In the genomic region with DNA sequence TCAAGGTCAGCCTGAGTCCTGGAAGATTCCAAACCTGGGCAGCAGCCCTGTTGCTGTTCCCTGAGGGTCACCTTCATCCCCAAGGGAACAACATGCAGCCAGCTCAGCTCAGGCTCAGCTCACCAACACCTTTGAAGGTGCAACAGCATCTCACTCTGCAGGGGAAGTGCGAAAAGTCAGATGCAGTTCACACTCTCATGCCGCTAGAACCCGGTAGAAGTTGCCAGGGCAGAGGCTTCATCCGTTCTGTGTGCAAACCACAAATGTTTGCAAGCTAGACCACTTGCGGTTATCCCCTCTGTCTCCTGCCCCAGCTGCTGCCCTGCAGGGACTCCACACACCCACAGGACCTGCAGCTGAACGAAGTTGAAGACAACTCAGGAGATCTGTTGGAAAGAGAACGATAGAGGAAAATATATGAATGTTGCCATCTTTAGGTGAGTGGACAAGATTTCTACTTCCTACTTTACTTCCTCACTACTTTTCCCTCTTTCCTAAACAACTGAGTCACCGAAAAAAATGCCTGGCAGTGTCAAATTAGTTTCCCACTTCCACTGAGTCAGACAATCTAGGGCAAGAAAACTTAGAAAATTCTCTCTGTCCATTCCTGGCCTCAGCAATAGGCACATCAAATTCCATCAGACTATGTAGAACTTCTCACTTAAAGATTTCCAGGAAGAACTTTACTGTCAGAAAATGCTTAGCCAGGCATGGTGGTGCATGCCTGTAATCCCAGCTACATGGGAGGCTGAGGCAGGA, we compare ENCODE assay signal across 13 cellular contexts. TPM values are rescaled to one million over a fixed set of nuclear protein-coding genes. Genes with fewer than 3 reads are reported as not detected.
DNase-seq lines count a peak whose midpoint lies in the region; ATAC-seq and TF ChIP-seq lines count a peak whose summit lies in the region.
"Had no signal": no experiment of that assay in that cellular context is flagged by ENCODE, and none has a peak within 500 bp of the region (broad histone marks: within the 10 kb centered on the region; RNA-seq: fewer than 3 reads in every experiment).

No MANE protein-coding gene starts in this region.

- H3K27me3 ChIP-seq in mononuclear cell (ENCODE audit: insufficient read depth, low read length) = no peaks in the 10 kb centered on the region
- H3K27me3 ChIP-seq in gastroesophageal sphincter = peaks cover 9% of the 10 kb centered on the region

- H3K4me3 ChIP-seq in mononuclear cell (ENCODE audit: low read length) = peak overlapping the region; percentile 24
- H3K4me3 ChIP-seq in gastroesophageal sphincter = no peak overlapping the region
- H3K4me3 ChIP-seq: GM23338, neural progenitor cell, SK-N-MC had no signal

- no peaks in the 10 kb centered on the region for H3K36me3 ChIP-seq in gastroesophageal sphincter
- H3K36me3 ChIP-seq: neural progenitor cell had no signal

- H3K27ac ChIP-seq in gastroesophageal sphincter = no peak overlapping the region
- H3K27ac ChIP-seq: neural progenitor cell, SK-N-MC had no signal

- TF ChIP-seq EP300 in gastroesophageal sphincter (IDR thresholded peaks at IDR 0.05) = no peak

- ATAC-seq in gastroesophageal sphincter (no peak), esophagus mucosa (no peak)
- ATAC-seq: GM23338 had no signal

- TF ChIP-seq POLR2A in gastroesophageal sphincter (IDR thresholded peaks at IDR 0.05) = no peak

- DNase-seq in EL = peak; percentile 25
- peak; percentile 47 for DNase-seq in HCEC 1CT
- DNase-seq in SKM-1 treated with dmso at 0.1 percent for 144 hours (lab: John Stamatoyannopoulos, UW; ENCODE audit: unreplicated experiment) = peak; percentile 76
- no peak for DNase-seq in DMS79 (lab: John Stamatoyannopoulos, UW)
- no peak for DNase-seq in kidney tubule cell (ENCODE audit: low spot score)
- DNase-seq: Kasumi-1 had no signal

- TF ChIP-seq CTCF in gastroesophageal sphincter (IDR thresholded peaks at IDR 0.05) = no peak

- H3K9me3 ChIP-seq in mononuclear cell (ENCODE audit: low read depth, low read length) (no peaks in the 10 kb centered on the region), gastroesophageal sphincter (no peaks in the 10 kb centered on the region)

- 78 to 79% methylated on average over 4 to 5 of the region's 8 CpGs for WGBS in gastroesophageal sphincter (ENCODE audit: low coverage in 1 of 2), 2 donors

- peaks cover 36% of the 10 kb centered on the region for H3K4me1 ChIP-seq in mononuclear cell (ENCODE audit: insufficient read depth, low read length)
- no peaks in the 10 kb centered on the region for H3K4me1 ChIP-seq in gastroesophageal sphincter
- H3K4me1 ChIP-seq: neural progenitor cell had no signal

RNA-seq across cellular contexts. Expression of gene FCRL6, which starts 1.8 kb away (rescaled TPM):
- total RNA-seq in mononuclear cell (15.2 TPM), gastroesophageal sphincter (1 to 10 TPM in 1 of 4 donors, under 1 TPM in 2, not detected in 1; 0.62 to 1.9 (median 0.94) TPM), esophagus mucosa (not detected)
- total RNA-seq: glomerular endothelial cell, GM23338 had no signal

RNA-seq across cellular contexts. Expression of gene DUSP23, which starts 19.6 kb away (rescaled TPM):
- 6.3 TPM for total RNA-seq in mononuclear cell
- 10 to 100 TPM; 45.9 to 64.3 (median 56.4) TPM for total RNA-seq in gastroesophageal sphincter
- 62.4 TPM for total RNA-seq in esophagus mucosa

RNA-seq across cellular contexts. Expression of gene SLAMF8, which starts 26.3 kb away (rescaled TPM):
- total RNA-seq in mononuclear cell (0.84 TPM), gastroesophageal sphincter (1 to 10 TPM in 3 of 4 donors, not detected in 1; 1.4 to 4.3 (median 4.2) TPM), esophagus mucosa (0.80 TPM)
- total RNA-seq: glomerular endothelial cell, GM23338 had no signal

Comparison
In these comparisons a context has a peak if more than half of its experiments do, and no peak if none do; other contexts are left out.
1. DNase-seq: peak in EL (single experiment), HCEC 1CT (single experiment) and SKM-1 treated with dmso at 0.1 percent for 144 hours (single experiment); none in DMS79 (single experiment) and kidney tubule cell (single experiment).